In the genomic region with DNA sequence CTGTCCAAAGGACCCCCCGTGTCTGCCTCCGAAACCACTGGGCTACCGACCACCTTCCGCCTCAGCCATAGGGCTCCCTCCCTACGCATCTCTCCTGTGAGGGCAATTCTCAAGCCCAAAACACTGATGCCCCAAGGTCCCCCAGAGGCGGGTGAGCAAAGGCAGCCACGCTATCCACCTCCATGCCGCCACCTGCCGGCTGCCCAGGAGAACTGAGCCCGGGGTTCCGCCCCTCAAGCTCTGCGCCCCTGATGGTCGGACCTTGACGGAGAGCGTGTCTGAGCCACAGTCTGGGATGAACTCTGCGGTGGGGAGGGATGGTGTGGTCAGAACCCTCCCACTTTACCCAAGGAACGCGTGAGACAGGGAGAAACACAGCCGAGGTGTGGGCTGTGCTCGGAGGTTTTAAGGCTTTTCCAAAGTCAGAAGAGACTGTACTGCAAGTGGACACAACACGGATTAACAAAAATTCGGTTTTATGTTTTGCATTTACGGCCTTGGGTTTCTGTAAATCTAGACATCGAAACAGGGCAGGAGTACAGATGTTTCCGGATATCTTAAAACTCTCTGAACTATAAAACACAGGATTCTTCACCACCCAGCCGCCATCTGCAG, we compare ENCODE assay signal across 10 cellular contexts.
DNase-seq lines count a peak whose midpoint lies in the region; ATAC-seq and TF ChIP-seq lines count a peak whose summit lies in the region.
"Had no signal": no experiment of that assay in that cellular context is flagged by ENCODE, and none has a peak within 500 bp of the region (broad histone marks: within the 10 kb centered on the region; RNA-seq: fewer than 3 reads in every experiment).

No MANE protein-coding gene starts in this region.

- no peak for ATAC-seq in GM19351 (IDR thresholded peaks at IDR 0.05; ENCODE audit: unreplicated experiment)
- no peak for ATAC-seq in HG03457 (IDR thresholded peaks at IDR 0.05; ENCODE audit: unreplicated experiment)

- H2AFZ ChIP-seq in OCI-LY3 (ENCODE audit: low read depth, low read length) = no peak overlapping the region

- H3K36me3 ChIP-seq in OCI-LY3 (replicated peaks; ENCODE audit: low read depth, low read length) = no peaks in the 10 kb centered on the region
- no peaks in the 10 kb centered on the region for H3K36me3 ChIP-seq in MG63

- H3K27me3 ChIP-seq in OCI-LY3 (ENCODE audit: low read depth, low read length) (no peaks in the 10 kb centered on the region), MG63 (no peaks in the 10 kb centered on the region)

- no peak overlapping the region for H3K4me2 ChIP-seq in OCI-LY3 (ENCODE audit: low read length)
- H3K4me2 ChIP-seq: KMS-11 had no signal

- H3K9me3 ChIP-seq in OCI-LY3 (ENCODE audit: insufficient read depth, low read length) = no peaks in the 10 kb centered on the region
- no peaks in the 10 kb centered on the region for H3K9me3 ChIP-seq in MG63

- DNase-seq in NCI-H82 (lab: John Stamatoyannopoulos, UW) (peak; percentile 29), NCI-H82 treated with DMSO at 0.1 percent for 48 hours (lab: John Stamatoyannopoulos, UW; ENCODE audit: unreplicated experiment) (no peak), erythroblast (lab: John Stamatoyannopoulos, UW) (peak; percentile 39 to 49), retinal pigment epithelial cell (ENCODE audit: low read depth) (no peak), MG63 (no peak)

- no peak overlapping the region for H3K4me3 ChIP-seq in OCI-LY3 (ENCODE audit: low read length)
- no peak overlapping the region for H3K4me3 ChIP-seq in retinal pigment epithelial cell (ENCODE audit: low read length)
- H3K4me3 ChIP-seq in MG63 = no peak overlapping the region
- H3K4me3 ChIP-seq: lung had no signal

- H3K9ac ChIP-seq in OCI-LY3 (ENCODE audit: low read length) = no peak overlapping the region
- H3K9ac ChIP-seq: KMS-11 had no signal

- no peak overlapping the region for H3K27ac ChIP-seq in OCI-LY3 (ENCODE audit: low read length)
- H3K27ac ChIP-seq: KMS-11 had no signal

- no peaks in the 10 kb centered on the region for H3K4me1 ChIP-seq in OCI-LY3 (ENCODE audit: low read length)

- H3K79me2 ChIP-seq in OCI-LY3 (ENCODE audit: low read length) = no peaks in the 10 kb centered on the region

- TF ChIP-seq CTCF in OCI-LY3 (IDR thresholded peaks at IDR 0.05; ENCODE audit: low read depth, low read length) (peak; percentile 66), retinal pigment epithelial cell (conservative IDR thresholded peaks at IDR 0.05; ENCODE audit: low read depth, low read length) (peak; percentile 55)

- no peaks in the 10 kb centered on the region for H4K20me1 ChIP-seq in OCI-LY3 (ENCODE audit: insufficient read depth, low read length)

- TF ChIP-seq POLR2A in erythroblast (IDR thresholded peaks at IDR 0.05; ENCODE audit: low read length) = no peak

Comparison
In these comparisons a context has a peak if more than half of its experiments do, and no peak if none do; other contexts are left out.
1. DNase-seq: peak in NCI-H82 (single experiment) and erythroblast (2 of 2); none in NCI-H82 treated with DMSO at 0.1 percent for 48 hours (single experiment), retinal pigment epithelial cell (single experiment) and MG63 (single experiment).